22 cellular contexts compared by ENCODE assay signal in the genomic region with DNA sequence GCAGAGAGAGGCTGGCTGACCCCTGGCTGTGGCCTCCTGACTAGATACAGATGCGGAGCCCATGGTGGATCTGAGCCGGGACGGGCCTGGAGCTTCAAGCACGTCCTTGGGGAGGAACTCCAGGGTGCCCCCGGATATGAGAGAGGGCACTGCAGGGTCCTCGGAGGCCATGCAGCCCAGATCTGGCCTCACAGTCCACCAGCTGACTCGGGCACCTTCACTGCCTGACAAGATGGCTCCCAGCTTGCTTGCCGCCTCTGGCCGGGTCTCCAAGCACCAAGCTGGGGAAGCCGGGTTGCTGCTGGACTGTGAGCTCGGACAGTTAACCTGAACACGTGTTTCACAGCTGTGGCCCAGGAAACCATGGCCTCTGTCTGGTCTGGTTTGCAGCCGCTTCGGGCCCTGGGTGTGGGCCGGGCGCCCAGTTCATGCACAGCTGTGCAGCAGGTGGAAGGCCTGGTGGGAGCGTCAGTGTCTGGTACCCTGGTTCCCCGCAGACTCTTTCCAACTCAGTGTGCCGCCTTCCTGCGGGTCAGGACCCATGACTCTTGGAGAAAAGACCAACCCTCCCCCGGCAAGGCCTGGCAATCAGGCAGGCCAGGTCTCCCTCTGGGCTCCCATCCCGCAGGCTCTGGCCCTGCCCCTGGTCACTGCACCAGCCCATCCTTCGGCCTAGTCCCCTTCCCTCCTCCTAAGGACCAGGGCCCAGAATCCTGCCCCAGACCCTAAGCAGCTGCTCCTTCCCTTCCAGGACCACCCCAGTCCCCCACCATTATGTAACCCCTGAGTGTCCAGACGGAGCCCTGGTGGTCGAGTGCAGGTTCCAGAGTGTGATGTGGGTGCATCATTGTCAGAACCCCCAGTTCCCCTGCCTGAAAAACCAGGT.
DNase-seq lines count a peak whose midpoint lies in the region; TF ChIP-seq lines count a peak whose summit lies in the region.
"Had no signal": no experiment of that assay in that cellular context is flagged by ENCODE, and none has a peak within 500 bp of the region (broad histone marks: within the 10 kb centered on the region; RNA-seq: fewer than 3 reads in every experiment).

No MANE protein-coding gene starts in this region.

- H3K4me3 ChIP-seq in HFF-Myc (replicated peaks; ENCODE audit: low read depth, low read length): no peak overlapping the region
- H3K4me3 ChIP-seq in sigmoid colon: no peak overlapping the region
- H3K4me3 ChIP-seq in prostate gland: no peak overlapping the region
- H3K4me3 ChIP-seq: lung, testis had no signal

- no peaks in the 10 kb centered on the region for H3K36me3 Mint-ChIP-seq in CD14-positive monocyte
- H3K36me3 Mint-ChIP-seq: activated CD8-positive, alpha-beta memory T cell treated with anti-CD3 and anti-CD28 coated beads, Interleukin-2, amount 10 ng/mL, durations not matched to agents 7 days and 5 days; stimulated activated naive B cell treated with anti-CD40 and anti-IgM and Interleukin-4, amounts not matched to agents 10 μg/mL and 1 μg/mL and 100 μg/mL, for 72 hours had no signal

- DNase-seq in CD14-positive monocyte (ENCODE audit: low spot score): peak; percentile 24
- peak; percentile 73 for DNase-seq in HFF-Myc (ENCODE audit: extremely low read depth, low read depth)
- DNase-seq in islet precursor cell: peak; percentile 49
- DNase-seq in sigmoid colon: peak; percentile 65
- DNase-seq in NCI-H82 treated with DMSO at 0.1 percent for 48 hours (lab: John Stamatoyannopoulos, UW; ENCODE audit: unreplicated experiment): no peak
- DNase-seq in prostate gland (ENCODE audit: low spot score): no peak
- DNase-seq in KBM-7: no peak
- DNase-seq: activated CD4-positive, alpha-beta T cell treated with anti-CD3 and anti-CD28 coated beads, Interleukin-2, amount 50 U/mL, for 1 hour; activated CD8-positive, alpha-beta memory T cell treated with anti-CD3 and anti-CD28 coated beads, Interleukin-2, amount 10 ng/mL, durations not matched to agents 7 days and 5 days; EL; H9; NCI-H1092 treated with DMSO at 0.1 percent for 48 hours; NCI-H187 treated with DMSO at 0.1 percent for 48 hours; RPMI8226; stimulated activated CD4-positive, alpha-beta T cell treated with anti-CD3 and anti-CD28 coated beads, Interleukin-12 subunit alpha, Interleukin-12 subunit beta, amount 100 ng/mL, for 4 hours; stimulated activated CD4-positive, alpha-beta T cell treated with anti-CD3 and anti-CD28 coated beads, Interleukin-4, amount 100 ng/mL, for 24 hours; stimulated activated naive B cell treated with anti-CD40 and anti-IgM and Interleukin-4, amounts not matched to agents 10 μg/mL and 1 μg/mL and 100 μg/mL, for 72 hours; testis had no signal

- H3K36me3 ChIP-seq in sigmoid colon: no peaks in the 10 kb centered on the region
- no peaks in the 10 kb centered on the region for H3K36me3 ChIP-seq in prostate gland

- no peak for TF ChIP-seq CTCF in CD14-positive monocyte (IDR thresholded peaks at IDR 0.05)
- TF ChIP-seq CTCF in HFF-Myc (IDR thresholded peaks at IDR 0.05; ENCODE audit: low read depth, low read length, missing control alignments): no peak
- TF ChIP-seq CTCF in sigmoid colon (IDR thresholded peaks at IDR 0.05): no peak
- no peak for TF ChIP-seq CTCF in prostate gland (IDR thresholded peaks at IDR 0.05)

- H3K4me3 Mint-ChIP-seq in CD14-positive monocyte: no peak overlapping the region
- H3K4me3 Mint-ChIP-seq: activated CD8-positive, alpha-beta memory T cell treated with anti-CD3 and anti-CD28 coated beads, Interleukin-2, amount 10 ng/mL, durations not matched to agents 7 days and 5 days; dendritic cell treated with granulocyte-macrophage colony-stimulating factor and Interleukin-4, amounts not matched to agents 40 ng/mL and 50 ng/mL, for 4 days; H9; stimulated activated naive B cell treated with anti-CD40 and anti-IgM and Interleukin-4, amounts not matched to agents 10 μg/mL and 1 μg/mL and 100 μg/mL, for 72 hours; T-helper 2 cell treated with Interferon-gamma antibody and Interleukin-4, amounts not matched to agents 5 μg/mL and 100 μg/mL, for 36 hours had no signal

- in situ Hi-C loops in KBM-7 (cut with MboI; ENCODE audit: low pct_unique_long_range_greater_than_20kb, low sequenced_read_pairs): no loop called here

- no peaks in the 10 kb centered on the region for H3K27me3 ChIP-seq in sigmoid colon
- H3K27me3 ChIP-seq in prostate gland (replicated peaks; ENCODE audit: insufficient read depth): no peaks in the 10 kb centered on the region
- H3K27me3 ChIP-seq: testis had no signal

- H3K27ac ChIP-seq in sigmoid colon: no peak overlapping the region
- no peak overlapping the region for H3K27ac ChIP-seq in prostate gland
- H3K27ac ChIP-seq: HL-60, testis had no signal

- H3K27ac Mint-ChIP-seq in CD14-positive monocyte: no peak overlapping the region
- H3K27ac Mint-ChIP-seq: activated CD8-positive, alpha-beta memory T cell treated with anti-CD3 and anti-CD28 coated beads, Interleukin-2, amount 10 ng/mL, durations not matched to agents 7 days and 5 days; dendritic cell treated with granulocyte-macrophage colony-stimulating factor and Interleukin-4, amounts not matched to agents 40 ng/mL and 50 ng/mL, for 4 days; stimulated activated naive B cell treated with anti-CD40 and anti-IgM and Interleukin-4, amounts not matched to agents 10 μg/mL and 1 μg/mL and 100 μg/mL, for 72 hours; T-helper 2 cell treated with Interferon-gamma antibody and Interleukin-4, amounts not matched to agents 5 μg/mL and 100 μg/mL, for 36 hours had no signal

- peaks cover 2 to 10% (median 8%) of the 10 kb centered on the region in 3 donors for H3K27me3 Mint-ChIP-seq in CD14-positive monocyte (ENCODE audit: low read depth in 3 of 3)
- H3K27me3 Mint-ChIP-seq: activated CD8-positive, alpha-beta memory T cell treated with anti-CD3 and anti-CD28 coated beads, Interleukin-2, amount 10 ng/mL, durations not matched to agents 7 days and 5 days; dendritic cell treated with granulocyte-macrophage colony-stimulating factor and Interleukin-4, amounts not matched to agents 40 ng/mL and 50 ng/mL, for 4 days had no signal

- TF ChIP-seq POLR2A in sigmoid colon (IDR thresholded peaks at IDR 0.05) (no peak), prostate gland (IDR thresholded peaks at IDR 0.05) (no peak)

- 90 to 91% methylated on average over 25 of the region's 25 CpGs for WGBS in sigmoid colon, 2 donors
- 95% methylated on average over 23 of the region's 25 CpGs for WGBS in prostate gland

- intact Hi-C loops in CD14-positive monocyte (cut with micrococcal nuclease): no loop called here
- intact Hi-C loops in sigmoid colon (cut with DNase I): no loop called here
- intact Hi-C loops in prostate gland (cut with DNase I): no loop called here

- H3K4me1 ChIP-seq in sigmoid colon (no peaks in the 10 kb centered on the region), prostate gland (replicated peaks) (no peaks in the 10 kb centered on the region)

- H3K9me3 ChIP-seq in sigmoid colon (no peaks in the 10 kb centered on the region), prostate gland (no peaks in the 10 kb centered on the region)
- H3K9me3 ChIP-seq: testis had no signal

- peaks cover 0 to 2% (median 0%) of the 10 kb centered on the region in 7 donors for H3K9me3 Mint-ChIP-seq in CD14-positive monocyte
- H3K9me3 Mint-ChIP-seq: dendritic cell treated with granulocyte-macrophage colony-stimulating factor and Interleukin-4, amounts not matched to agents 40 ng/mL and 50 ng/mL, for 4 days; H9; stimulated activated naive B cell treated with anti-CD40 and anti-IgM and Interleukin-4, amounts not matched to agents 10 μg/mL and 1 μg/mL and 100 μg/mL, for 72 hours; T-helper 2 cell treated with Interferon-gamma antibody and Interleukin-4, amounts not matched to agents 5 μg/mL and 100 μg/mL, for 36 hours had no signal

- no peaks in the 10 kb centered on the region for H3K4me1 Mint-ChIP-seq in CD14-positive monocyte
- H3K4me1 Mint-ChIP-seq: activated CD8-positive, alpha-beta memory T cell treated with anti-CD3 and anti-CD28 coated beads, Interleukin-2, amount 10 ng/mL, durations not matched to agents 7 days and 5 days; stimulated activated naive B cell treated with anti-CD40 and anti-IgM and Interleukin-4, amounts not matched to agents 10 μg/mL and 1 μg/mL and 100 μg/mL, for 72 hours had no signal

- TF ChIP-seq EP300 in sigmoid colon (IDR thresholded peaks at IDR 0.05): no peak

Comparison
In these comparisons a context has a peak if more than half of its experiments do, and no peak if none do; other contexts are left out.
1. DNase-seq: peak in CD14-positive monocyte (single experiment), HFF-Myc (single experiment), islet precursor cell (single experiment) and sigmoid colon (single experiment); none in NCI-H82 treated with DMSO at 0.1 percent for 48 hours (single experiment), prostate gland (single experiment) and KBM-7 (single experiment).